Comparison of ENCODE assay signal across 6 cellular contexts in genomic region chr9:17470015-17470414, GRCh38.
"Had no signal": no experiment of that assay in that cellular context is flagged by ENCODE, and none has a peak within 500 bp of the region (broad histone marks: within the 10 kb centered on the region; RNA-seq: fewer than 3 reads in every experiment).

No MANE protein-coding gene starts in this region.

- ATAC-seq: HepG2, K562 had no signal

- DNase-seq: IMR-90, KBM-7, KG1 had no signal

- H3K4me3 ChIP-seq: K562 had no signal

- H3K27ac ChIP-seq: HL-60 had no signal
